In the genomic region with DNA sequence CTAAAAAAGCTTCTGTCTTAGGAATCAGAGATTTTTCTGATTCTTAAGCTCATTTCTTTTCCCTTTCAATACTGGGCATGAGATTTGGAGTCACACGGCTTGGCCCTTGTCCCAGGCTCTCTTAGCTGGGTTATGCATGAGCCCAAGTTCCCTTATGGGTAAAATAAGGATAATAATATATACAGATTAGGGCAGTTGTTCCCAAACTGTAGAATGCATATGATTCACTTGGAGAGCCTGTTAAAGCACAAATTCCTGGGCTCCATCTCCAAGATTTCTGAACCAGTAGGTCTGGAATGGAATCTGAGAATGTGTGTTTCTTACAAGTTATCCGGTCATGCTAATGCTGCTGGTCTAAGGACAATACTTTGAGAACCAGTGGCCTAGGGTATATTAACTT, we compare ENCODE assay signal across 26 cellular contexts.
DNase-seq lines count a peak whose midpoint lies in the region; ATAC-seq and TF ChIP-seq lines count a peak whose summit lies in the region.
"Had no signal": no experiment of that assay in that cellular context is flagged by ENCODE, and none has a peak within 500 bp of the region (broad histone marks: within the 10 kb centered on the region; RNA-seq: fewer than 3 reads in every experiment).

No MANE protein-coding gene starts in this region.

- no peaks in the 10 kb centered on the region for H3K9me3 Mint-ChIP-seq in chondrocyte (ENCODE audit: low read depth)
- no peaks in the 10 kb centered on the region for H3K9me3 Mint-ChIP-seq in stimulated activated naive CD8-positive, alpha-beta T cell treated with anti-CD3 and anti-CD28 coated beads, Interleukin-15, amount 100 ng/mL, for 72 hours
- H3K9me3 Mint-ChIP-seq: CD4-positive, alpha-beta memory T cell had no signal

- H2AFZ ChIP-seq in hepatocyte = no peak overlapping the region

- peak overlapping the region; percentile 70 for H3K27ac Mint-ChIP-seq in chondrocyte (ENCODE audit: unreplicated experiment)
- no peak overlapping the region for H3K27ac Mint-ChIP-seq in stimulated activated naive CD8-positive, alpha-beta T cell treated with anti-CD3 and anti-CD28 coated beads, Interleukin-15, amount 100 ng/mL, for 72 hours
- H3K27ac Mint-ChIP-seq: CD4-positive, alpha-beta memory T cell had no signal

- CTCF ChIA-PET in HEK293 (lab: Yijun Ruan, JAX) = interaction anchor here (1.5 kb wide), 1 partner anchor 44 kb away, joined by 4 read pairs; no protein-coding TSS in a partner anchor

- no peaks in the 10 kb centered on the region for H4K20me1 ChIP-seq in hepatocyte (ENCODE audit: insufficient read depth, poor library complexity, severe bottlenecking)

- no peak for ATAC-seq in GM21515 (IDR thresholded peaks at IDR 0.05; ENCODE audit: unreplicated experiment)
- no peak for ATAC-seq in stimulated activated naive CD8-positive, alpha-beta T cell treated with anti-CD3 and anti-CD28 coated beads, Interleukin-15, amount 100 ng/mL, for 72 hours
- ATAC-seq: GM12878, left cardiac atrium, pancreas had no signal

- H3K27me3 Mint-ChIP-seq in chondrocyte (ENCODE audit: low read depth) = no peaks in the 10 kb centered on the region
- H3K27me3 Mint-ChIP-seq in stimulated activated naive CD8-positive, alpha-beta T cell treated with anti-CD3 and anti-CD28 coated beads, Interleukin-15, amount 100 ng/mL, for 72 hours = peaks cover 8% of the 10 kb centered on the region

- no peaks in the 10 kb centered on the region for H3K27me3 ChIP-seq in hepatocyte
- H3K27me3 ChIP-seq: adrenal gland, pancreas, vagina had no signal

- no peaks in the 10 kb centered on the region for H3K36me3 Mint-ChIP-seq in chondrocyte (ENCODE audit: low read depth)
- H3K36me3 Mint-ChIP-seq: CD4-positive, alpha-beta memory T cell; naive B cell had no signal

- 82% methylated on average over 2 of the region's 2 CpGs for WGBS in hepatocyte (ENCODE audit: low lambda C conversion rate, missing lambda C conversion rate)

- no peak overlapping the region for H3K27ac ChIP-seq in HEK293 (ENCODE audit: extremely low read depth, low read depth, low read length)
- no peak overlapping the region for H3K27ac ChIP-seq in hepatocyte
- H3K27ac ChIP-seq: adrenal gland, epithelial cell of prostate, pancreas, vagina had no signal

- peaks cover 44% of the 10 kb centered on the region for H3K4me1 Mint-ChIP-seq in chondrocyte (ENCODE audit: low read depth)
- H3K4me1 Mint-ChIP-seq in stimulated activated naive CD8-positive, alpha-beta T cell treated with anti-CD3 and anti-CD28 coated beads, Interleukin-15, amount 100 ng/mL, for 72 hours = no peaks in the 10 kb centered on the region

- H3K9me3 ChIP-seq in HEK293 (ENCODE audit: control insufficient read depth, insufficient read depth, low read depth, low read length) (no peaks in the 10 kb centered on the region), hepatocyte (ENCODE audit: low read depth) (no peaks in the 10 kb centered on the region)
- H3K9me3 ChIP-seq: adrenal gland, pancreas, vagina had no signal

- H3K36me3 ChIP-seq in HEK293 (ENCODE audit: control insufficient read depth in 2 of 2, insufficient read depth in 1 of 2, low read length in 2 of 2) = no peaks in the 10 kb centered on the region
- H3K36me3 ChIP-seq in hepatocyte (replicated peaks; ENCODE audit: insufficient read depth, low read depth) = no peaks in the 10 kb centered on the region
- H3K36me3 ChIP-seq: adrenal gland, pancreas, vagina had no signal

- no peaks in the 10 kb centered on the region for H3K9me2 ChIP-seq in hepatocyte (replicated peaks; ENCODE audit: insufficient read depth)

- H3K4me3 ChIP-seq in HEK293 (ENCODE audit: low read depth, low read length) (no peak overlapping the region), hepatocyte (no peak overlapping the region)
- H3K4me3 ChIP-seq: adrenal gland, GM12878, pancreas, vagina had no signal

- H3K4me1 ChIP-seq in HEK293 (ENCODE audit: control insufficient read depth, insufficient read depth, low read length) (peaks cover 14% of the 10 kb centered on the region), hepatocyte (ENCODE audit: insufficient read depth) (peaks cover 10% of the 10 kb centered on the region)

- no peak for DNase-seq in chondrocyte (ENCODE audit: low spot score)
- peak; percentile 38 for DNase-seq in iris pigment epithelial cell (ENCODE audit: low read depth)
- peak; percentile 51 for DNase-seq in stromal cell of bone marrow (ENCODE audit: low read depth)
- no peak for DNase-seq in hepatocyte (ENCODE audit: low spot score)
- DNase-seq in stimulated activated naive CD8-positive, alpha-beta T cell treated with anti-CD3 and anti-CD28 coated beads, Interleukin-15, amount 100 ng/mL, for 72 hours = no peak
- DNase-seq: activated CD4-positive, alpha-beta T cell treated with anti-CD3 and anti-CD28 coated beads, Interleukin-2, amount 50 U/mL, for 48 hours; activated gamma-delta T cell treated with Interleukin-2 at 50 U/mL for 16 hours; adrenal gland; CD4-positive, alpha-beta memory T cell; central memory CD4-positive, alpha-beta T cell; DMS53; left cardiac atrium; mesendoderm; naive B cell; NCI-H1092; NCI-H1930; NCI-H2227 treated with DMSO at 0.1 percent for 48 hours; NCI-H82; OCI-M1; pancreas; T-helper 9 cell had no signal

- no peak overlapping the region for H3K4me2 ChIP-seq in hepatocyte

- no peak for TF ChIP-seq CTCF in HEK293 (tag by site-specific recombination; IDR thresholded peaks at IDR 0.05)
- no peak for TF ChIP-seq CTCF in chondrocyte (IDR thresholded peaks at IDR 0.05)
- no peak for TF ChIP-seq CTCF in hepatocyte (IDR thresholded peaks at IDR 0.05; ENCODE audit: poor library complexity)

- no peaks in the 10 kb centered on the region for H3K79me2 ChIP-seq in hepatocyte

- no peak overlapping the region for H3K4me3 Mint-ChIP-seq in chondrocyte (ENCODE audit: unreplicated experiment)
- H3K4me3 Mint-ChIP-seq in stimulated activated naive CD8-positive, alpha-beta T cell treated with anti-CD3 and anti-CD28 coated beads, Interleukin-15, amount 100 ng/mL, for 72 hours = no peak overlapping the region
- H3K4me3 Mint-ChIP-seq: CD4-positive, alpha-beta memory T cell had no signal

- POLR2A ChIA-PET in HEK293 (lab: Yijun Ruan, JAX) = interaction anchor here (1.4 kb wide), 1 partner anchor 47 kb away, joined by 3 read pairs; no protein-coding TSS in a partner anchor

TF ChIP-seq in HEK293, 187 proteins besides CTCF, POLR2A, EP300 and RAD21:
- TF ChIP-seq, protein P1, sequence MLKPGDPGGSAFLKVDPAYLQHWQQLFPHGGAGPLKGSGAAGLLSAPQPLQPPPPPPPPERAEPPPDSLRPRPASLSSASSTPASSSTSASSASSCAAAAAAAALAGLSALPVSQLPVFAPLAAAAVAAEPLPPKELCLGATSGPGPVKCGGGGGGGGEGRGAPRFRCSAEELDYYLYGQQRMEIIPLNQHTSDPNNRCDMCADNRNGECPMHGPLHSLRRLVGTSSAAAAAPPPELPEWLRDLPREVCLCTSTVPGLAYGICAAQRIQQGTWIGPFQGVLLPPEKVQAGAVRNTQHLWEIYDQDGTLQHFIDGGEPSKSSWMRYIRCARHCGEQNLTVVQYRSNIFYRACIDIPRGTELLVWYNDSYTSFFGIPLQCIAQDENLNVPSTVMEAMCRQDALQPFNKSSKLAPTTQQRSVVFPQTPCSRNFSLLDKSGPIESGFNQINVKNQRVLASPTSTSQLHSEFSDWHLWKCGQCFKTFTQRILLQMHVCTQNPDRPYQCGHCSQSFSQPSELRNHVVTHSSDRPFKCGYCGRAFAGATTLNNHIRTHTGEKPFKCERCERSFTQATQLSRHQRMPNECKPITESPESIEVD (tag by site-specific recombination; IDR thresholded peaks at IDR 0.05) = 0 out of 2 replicates have a peak, but pooled peaks have one; percentile 0
- TF ChIP-seq FEZF1 (tag by site-specific recombination; IDR thresholded peaks at IDR 0.05) = no peak

Comparison
In these comparisons a context has a peak if more than half of its experiments do, and no peak if none do; other contexts are left out.
1. DNase-seq: peak in iris pigment epithelial cell (single experiment) and stromal cell of bone marrow (single experiment); none in chondrocyte (single experiment), hepatocyte (single experiment) and stimulated activated naive CD8-positive, alpha-beta T cell treated with anti-CD3 and anti-CD28 coated beads, Interleukin-15, amount 100 ng/mL, for 72 hours (0 of 2).